31 cellular contexts compared by ENCODE assay signal in the genomic region with DNA sequence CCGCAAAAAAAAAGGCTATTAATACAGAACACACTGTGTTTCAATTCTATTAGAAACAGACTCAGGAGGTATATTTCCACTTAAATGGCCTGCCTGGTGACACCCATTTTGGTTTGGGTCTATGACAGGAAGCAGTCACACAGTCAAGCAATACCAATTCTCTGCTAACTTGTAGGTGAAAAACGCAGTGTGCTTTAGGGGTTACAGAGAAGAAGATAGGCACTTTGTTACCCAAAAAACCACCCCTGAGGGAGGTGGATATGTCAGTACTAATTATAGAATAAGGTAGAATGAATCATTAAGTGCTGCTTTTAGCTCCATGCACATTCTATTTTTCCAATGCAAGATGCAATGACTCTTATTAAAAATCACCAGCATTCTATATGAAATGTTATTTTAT. TPM values are rescaled to one million over a fixed set of nuclear protein-coding genes. Genes with fewer than 3 reads are reported as not detected.
A peak's percentile ranks its signal among the peaks of the same experiment; 100 is the strongest.
DNase-seq lines count a peak whose midpoint lies in the region; TF ChIP-seq lines count a peak whose summit lies in the region.
"Had no signal": no experiment of that assay in that cellular context is flagged by ENCODE, and none has a peak within 500 bp of the region (broad histone marks: within the 10 kb centered on the region; RNA-seq: fewer than 3 reads in every experiment).

No MANE protein-coding gene starts in this region.

- TF ChIP-seq CTCF in left ventricle myocardium inferior (IDR thresholded peaks at IDR 0.05; ENCODE audit: borderline replicate concordance) = no peak
- TF ChIP-seq CTCF in right atrium auricular region (IDR thresholded peaks at IDR 0.05) = no peak

- H3K9me3 ChIP-seq in left ventricle myocardium inferior (replicated peaks) (no peaks in the 10 kb centered on the region), right atrium auricular region (no peaks in the 10 kb centered on the region)
- H3K9me3 ChIP-seq: A549; BE2C; BLaER1; BLaER1 treated with 17β-estradiol and CSF1 and Interleukin-3, amounts not matched to agents 10 nM and 100 nM; Caco-2 had no signal

- no peaks in the 10 kb centered on the region for H3K27me3 ChIP-seq in left ventricle myocardium inferior (ENCODE audit: low read depth)
- no peaks in the 10 kb centered on the region for H3K27me3 ChIP-seq in right atrium auricular region
- H3K27me3 ChIP-seq: BE2C; BLaER1; BLaER1 treated with 17β-estradiol and CSF1 and Interleukin-3, amounts not matched to agents 10 nM and 100 nM had no signal

- no peak overlapping the region for H3K4me3 ChIP-seq in left ventricle myocardium inferior
- no peak overlapping the region for H3K4me3 ChIP-seq in right atrium auricular region
- H3K4me3 ChIP-seq: A549; BLaER1; BLaER1 treated with 17β-estradiol and CSF1 and Interleukin-3, amounts not matched to agents 10 nM and 100 nM had no signal

- H3K27ac ChIP-seq in left ventricle myocardium inferior (replicated peaks) (peak overlapping the region; percentile 66), right atrium auricular region (no peak overlapping the region), caudate nucleus (ENCODE audit: low read depth, low read length) (peak overlapping the region; percentile 72)
- H3K27ac ChIP-seq: 22Rv1; A549; BLaER1; BLaER1 treated with 17β-estradiol and CSF1 and Interleukin-3, amounts not matched to agents 10 nM and 100 nM; C4-2B had no signal

- intact Hi-C loops in left ventricle myocardium inferior (cut with micrococcal nuclease) = no loop called here

- peaks cover 51% of the 10 kb centered on the region for H3K4me1 ChIP-seq in left ventricle myocardium inferior
- peaks cover 0 to 21% of the 10 kb centered on the region in 2 donors for H3K4me1 ChIP-seq in right atrium auricular region
- H3K4me1 ChIP-seq: BE2C, BLaER1, Caco-2 had no signal

- DNase-seq in left ventricle myocardium inferior (no peak), right atrium auricular region (ENCODE audit: low spot score) (no peak), caudate nucleus (lab: John Stamatoyannopoulos, UW) (peak in 6 of 61 donors; percentile 7 to 76 (median 24)), putamen (ENCODE audit: low spot score) (peak; percentile 71), Kasumi-1 (lab: John Stamatoyannopoulos, UW) (no peak), NCI-H69 (lab: John Stamatoyannopoulos, UW) (no peak)
- DNase-seq: 8988T; ACHN; AML-193; BE2C; C1 segment of cervical spinal cord; Caco-2; Calu3; CD4-positive, alpha-beta memory T cell; CD4-positive, alpha-beta T cell; CD4-positive, CD25-positive, alpha-beta regulatory T cell; CD8-positive, alpha-beta memory T cell; CD8-positive, alpha-beta T cell; COR-L47; DMS 273 treated with DMSO at 0.1 percent for 48 hours; DMS153; DMS53; DMS79; DMS79 treated with DMSO at 0.1 percent for 48 hours; DND-41; EL had no signal

- H3K36me3 ChIP-seq in left ventricle myocardium inferior = peaks cover 11% of the 10 kb centered on the region
- peaks cover 6% of the 10 kb centered on the region for H3K36me3 ChIP-seq in right atrium auricular region
- H3K36me3 ChIP-seq: BE2C had no signal

RNA-seq across cellular contexts. Expression of gene DNAAF9, which starts 53.8 kb away (rescaled TPM):
- total RNA-seq in left ventricle myocardium inferior (26.2 TPM), right atrium auricular region (10 to 100 TPM; 13.4 to 19.2 TPM)
- total RNA-seq: Caco-2 had no signal

Comparison
In these comparisons a context has a peak if more than half of its experiments do, and no peak if none do; other contexts are left out.
1. H3K27ac ChIP-seq: peak in left ventricle myocardium inferior (single experiment) and caudate nucleus (single experiment); none in right atrium auricular region (0 of 2).